17 cellular contexts compared by ENCODE assay signal in the genomic region with DNA sequence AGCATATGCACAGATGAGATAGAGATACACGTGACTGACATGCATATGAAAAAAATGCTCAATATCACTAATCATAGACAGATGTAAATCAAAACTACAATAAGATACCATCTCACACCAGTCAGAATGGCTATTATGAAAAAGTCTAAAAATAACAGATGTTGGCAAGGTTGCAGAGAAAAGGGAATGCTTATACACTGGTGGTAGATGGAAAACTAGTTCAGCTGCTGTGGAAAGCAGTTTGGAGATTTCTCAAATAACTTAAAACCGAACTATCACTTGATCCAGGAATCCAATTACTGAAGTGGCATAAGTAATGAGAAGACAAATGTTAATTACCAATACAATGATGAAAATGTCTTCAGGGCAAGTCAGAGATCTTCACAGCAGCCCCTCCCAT.
DNase-seq lines count a peak whose midpoint lies in the region; ATAC-seq and TF ChIP-seq lines count a peak whose summit lies in the region.
"Had no signal": no experiment of that assay in that cellular context is flagged by ENCODE, and none has a peak within 500 bp of the region (broad histone marks: within the 10 kb centered on the region; RNA-seq: fewer than 3 reads in every experiment).

No MANE protein-coding gene starts in this region.

- TF ChIP-seq CTCF in ascending aorta (IDR thresholded peaks at IDR 0.05): no peak

- no peak overlapping the region for H3K4me3 ChIP-seq in ascending aorta
- H3K4me3 ChIP-seq: BLaER1 treated with 17β-estradiol and CSF1 and Interleukin-3, amounts not matched to agents 10 nM and 100 nM; GM23338 had no signal

- no peak for ATAC-seq in HG03045 (IDR thresholded peaks at IDR 0.05; ENCODE audit: unreplicated experiment)
- ATAC-seq in GM19324 (IDR thresholded peaks at IDR 0.05; ENCODE audit: low FRiP score, unreplicated experiment): no peak
- ATAC-seq: CD8-positive, alpha-beta T cell; GM23338 had no signal

- H3K9me3 ChIP-seq in ascending aorta: no peaks in the 10 kb centered on the region

- peak; percentile 37 for DNase-seq in EH (ENCODE audit: low read depth)
- DNase-seq in dedifferentiated amniotic fluid mesenchymal stem cell (ENCODE audit: extremely low spot score): peak; percentile 23
- peak; percentile 52 for DNase-seq in fibroblast of the conjunctiva (ENCODE audit: low read depth)
- DNase-seq in occipital lobe (lab: John Stamatoyannopoulos, UW): no peak
- no peak for DNase-seq in ascending aorta (ENCODE audit: low spot score in 2 of 2)
- DNase-seq: 8988T; CD8-positive, alpha-beta T cell; COR-L47; DMS 273 treated with DMSO at 0.1 percent for 48 hours; DMS53; DND-41; HCEC 1CT had no signal

- H3K4me1 ChIP-seq in ascending aorta: peaks cover 0 to 6% of the 10 kb centered on the region in 2 donors
- H3K4me1 ChIP-seq: BLaER1 treated with 17β-estradiol and CSF1 and Interleukin-3, amounts not matched to agents 10 nM and 100 nM had no signal

- H3K36me3 ChIP-seq in ascending aorta: no peaks in the 10 kb centered on the region
- H3K36me3 ChIP-seq: BLaER1 treated with 17β-estradiol and CSF1 and Interleukin-3, amounts not matched to agents 10 nM and 100 nM had no signal

- no peak overlapping the region for H3K27ac ChIP-seq in ascending aorta
- H3K27ac ChIP-seq: BLaER1 treated with 17β-estradiol and CSF1 and Interleukin-3, amounts not matched to agents 10 nM and 100 nM; HL-60 had no signal

- intact Hi-C loops in ascending aorta (cut with DNase I): no loop called here

- no peaks in the 10 kb centered on the region for H3K27me3 ChIP-seq in ascending aorta
- H3K27me3 ChIP-seq: BLaER1 treated with 17β-estradiol and CSF1 and Interleukin-3, amounts not matched to agents 10 nM and 100 nM had no signal

Comparison
In these comparisons a context has a peak if more than half of its experiments do, and no peak if none do; other contexts are left out.
1. DNase-seq: peak in EH (single experiment), dedifferentiated amniotic fluid mesenchymal stem cell (single experiment) and fibroblast of the conjunctiva (single experiment); none in occipital lobe (single experiment) and ascending aorta (0 of 2).